Comparison of ENCODE assay signal across 25 cellular contexts in genomic region chr1:202254454-202255252, GRCh38.
DNase-seq lines count a peak whose midpoint lies in the region; ATAC-seq and TF ChIP-seq lines count a peak whose summit lies in the region.
"Had no signal": no experiment of that assay in that cellular context is flagged by ENCODE, and none has a peak within 500 bp of the region (broad histone marks: within the 10 kb centered on the region; RNA-seq: fewer than 3 reads in every experiment).

No MANE protein-coding gene starts in this region.

- H3K4me1 ChIP-seq in ascending aorta: peaks cover 0 to 19% of the 10 kb centered on the region in 2 donors
- H3K4me1 ChIP-seq: body of pancreas, prostate gland, suprapubic skin had no signal

- ATAC-seq in HG02759 (IDR thresholded peaks at IDR 0.05; ENCODE audit: unreplicated experiment): no peak
- ATAC-seq in activated CD8-positive, alpha-beta T cell treated with anti-CD3 and anti-CD28 coated beads for 36 hours: no peak
- ATAC-seq: activated T-cell treated with anti-CD3 and anti-CD28 coated beads, Interleukin-2, amount 50 U/mL, for 4 hours; body of pancreas had no signal

- no peaks in the 10 kb centered on the region for H3K27me3 ChIP-seq in ascending aorta
- H3K27me3 ChIP-seq: body of pancreas had no signal

- POLR2A ChIA-PET in activated CD8-positive, alpha-beta T cell treated with anti-CD3 and anti-CD28 coated beads for 36 hours (lab: Charles Lee): no interaction called here

- H3K36me3 Mint-ChIP-seq in nephron progenitor cell (ENCODE audit: low read depth): no peaks in the 10 kb centered on the region
- no peaks in the 10 kb centered on the region for H3K36me3 Mint-ChIP-seq in activated CD8-positive, alpha-beta T cell treated with anti-CD3 and anti-CD28 coated beads for 36 hours (ENCODE audit: low read depth)
- H3K36me3 Mint-ChIP-seq: activated CD4-positive, alpha-beta memory T cell treated with anti-CD3 and anti-CD28 coated beads for 36 hours; activated naive CD8-positive, alpha-beta T cell had no signal

- intact Hi-C loops in ascending aorta (cut with DNase I): loop anchor here (2.0 kb wide), 1 partner anchor 18 kb away; no protein-coding TSS in a partner anchor
- intact Hi-C loops in activated CD8-positive, alpha-beta T cell treated with anti-CD3 and anti-CD28 coated beads for 36 hours (cut with micrococcal nuclease): no loop called here

- no peak overlapping the region for H3K4me3 ChIP-seq in ascending aorta
- H3K4me3 ChIP-seq: body of pancreas, prostate gland, suprapubic skin had no signal

- H3K27me3 Mint-ChIP-seq in nephron progenitor cell (ENCODE audit: low read depth, poor library complexity): peaks cover 9% of the 10 kb centered on the region
- peaks cover 10% of the 10 kb centered on the region for H3K27me3 Mint-ChIP-seq in activated CD8-positive, alpha-beta T cell treated with anti-CD3 and anti-CD28 coated beads for 36 hours

- no peaks in the 10 kb centered on the region for H3K4me1 Mint-ChIP-seq in nephron progenitor cell
- H3K4me1 Mint-ChIP-seq in activated CD8-positive, alpha-beta T cell treated with anti-CD3 and anti-CD28 coated beads for 36 hours (ENCODE audit: low read depth): peaks cover 2% of the 10 kb centered on the region
- H3K4me1 Mint-ChIP-seq: activated B cell treated with CpG ODN at 0.5 μM for 24 hours had no signal

- peak overlapping the region; percentile 72 to 73 for H3K27ac ChIP-seq in ascending aorta
- H3K27ac ChIP-seq: body of pancreas, epithelial cell of prostate, prostate gland, suprapubic skin had no signal

- DNase-seq in EH (ENCODE audit: low read depth) (peak; percentile 31), NCI-H69 (lab: John Stamatoyannopoulos, UW) (peak; percentile 46), ascending aorta (ENCODE audit: low spot score in 2 of 2) (peak in 1 of 2 donors; percentile 75), nephron progenitor cell (no peak), globus pallidus (ENCODE audit: low spot score) (no peak), cortex of kidney (lab: John Stamatoyannopoulos, UW) (no peak)
- DNase-seq in activated CD8-positive, alpha-beta T cell treated with anti-CD3 and anti-CD28 coated beads for 36 hours: no peak
- DNase-seq: activated B cell treated with CpG ODN at 0.5 μM for 24 hours; activated CD4-positive, alpha-beta memory T cell treated with anti-CD3 and anti-CD28 coated beads for 36 hours; activated T-cell treated with anti-CD3 and anti-CD28 coated beads, Interleukin-2, amount 50 U/mL, for 4 hours; body of pancreas; CD8-positive, alpha-beta memory T cell; DMS79; hippocampal formation; KBM-7; kidney glomerular epithelial cell; NCI-H2081; NCI-H446; stimulated activated CD8-positive, alpha-beta memory T cell treated with anti-CD3 and anti-CD28 coated beads, Interleukin-4, amount 100 ng/mL, for 48 hours had no signal

- no peak overlapping the region for H3K4me3 Mint-ChIP-seq in nephron progenitor cell
- H3K4me3 Mint-ChIP-seq in activated CD8-positive, alpha-beta T cell treated with anti-CD3 and anti-CD28 coated beads for 36 hours: no peak overlapping the region
- H3K4me3 Mint-ChIP-seq: activated B cell treated with CpG ODN at 0.5 μM for 24 hours; activated CD4-positive, alpha-beta memory T cell treated with anti-CD3 and anti-CD28 coated beads for 36 hours; activated naive CD8-positive, alpha-beta T cell; activated T-cell treated with anti-CD3 and anti-CD28 coated beads, Interleukin-2, amount 50 U/mL, for 4 hours; CD8-positive, alpha-beta memory T cell; dendritic cell treated with granulocyte-macrophage colony-stimulating factor and Interleukin-4, amounts not matched to agents 40 ng/mL and 50 ng/mL, for 4 days had no signal

- H3K9me3 Mint-ChIP-seq in nephron progenitor cell: no peaks in the 10 kb centered on the region
- H3K9me3 Mint-ChIP-seq in activated CD8-positive, alpha-beta T cell treated with anti-CD3 and anti-CD28 coated beads for 36 hours: no peaks in the 10 kb centered on the region
- H3K9me3 Mint-ChIP-seq: activated CD4-positive, alpha-beta memory T cell treated with anti-CD3 and anti-CD28 coated beads for 36 hours; activated T-cell treated with anti-CD3 and anti-CD28 coated beads, Interleukin-2, amount 50 U/mL, for 4 hours; dendritic cell treated with granulocyte-macrophage colony-stimulating factor and Interleukin-4, amounts not matched to agents 40 ng/mL and 50 ng/mL, for 4 days had no signal

- no peaks in the 10 kb centered on the region for H3K9me3 ChIP-seq in ascending aorta
- H3K9me3 ChIP-seq: body of pancreas, prostate gland, suprapubic skin had no signal

- CTCF ChIA-PET in activated CD8-positive, alpha-beta T cell treated with anti-CD3 and anti-CD28 coated beads for 36 hours (lab: Charles Lee): no interaction called here

- TF ChIP-seq CTCF in ascending aorta (IDR thresholded peaks at IDR 0.05): no peak
- TF ChIP-seq CTCF in nephron progenitor cell (IDR thresholded peaks at IDR 0.05): no peak
- no peak for TF ChIP-seq CTCF in activated CD8-positive, alpha-beta T cell treated with anti-CD3 and anti-CD28 coated beads for 36 hours (IDR thresholded peaks at IDR 0.05)

- peaks cover 0 to 5% of the 10 kb centered on the region in 2 donors for H3K36me3 ChIP-seq in ascending aorta
- H3K36me3 ChIP-seq: prostate gland, suprapubic skin had no signal

- peak overlapping the region; percentile 37 for H3K27ac Mint-ChIP-seq in nephron progenitor cell
- no peak overlapping the region for H3K27ac Mint-ChIP-seq in activated CD8-positive, alpha-beta T cell treated with anti-CD3 and anti-CD28 coated beads for 36 hours
- H3K27ac Mint-ChIP-seq: activated B cell treated with CpG ODN at 0.5 μM for 24 hours; activated CD4-positive, alpha-beta memory T cell treated with anti-CD3 and anti-CD28 coated beads for 36 hours; activated naive CD8-positive, alpha-beta T cell; dendritic cell treated with granulocyte-macrophage colony-stimulating factor and Interleukin-4, amounts not matched to agents 40 ng/mL and 50 ng/mL, for 4 days had no signal

Comparison
In these comparisons a context has a peak if more than half of its experiments do, and no peak if none do; other contexts are left out.
1. DNase-seq: peak in EH (single experiment) and NCI-H69 (single experiment); none in nephron progenitor cell (single experiment), globus pallidus (single experiment), cortex of kidney (single experiment) and activated CD8-positive, alpha-beta T cell treated with anti-CD3 and anti-CD28 coated beads for 36 hours (single experiment).